In the genomic region with DNA sequence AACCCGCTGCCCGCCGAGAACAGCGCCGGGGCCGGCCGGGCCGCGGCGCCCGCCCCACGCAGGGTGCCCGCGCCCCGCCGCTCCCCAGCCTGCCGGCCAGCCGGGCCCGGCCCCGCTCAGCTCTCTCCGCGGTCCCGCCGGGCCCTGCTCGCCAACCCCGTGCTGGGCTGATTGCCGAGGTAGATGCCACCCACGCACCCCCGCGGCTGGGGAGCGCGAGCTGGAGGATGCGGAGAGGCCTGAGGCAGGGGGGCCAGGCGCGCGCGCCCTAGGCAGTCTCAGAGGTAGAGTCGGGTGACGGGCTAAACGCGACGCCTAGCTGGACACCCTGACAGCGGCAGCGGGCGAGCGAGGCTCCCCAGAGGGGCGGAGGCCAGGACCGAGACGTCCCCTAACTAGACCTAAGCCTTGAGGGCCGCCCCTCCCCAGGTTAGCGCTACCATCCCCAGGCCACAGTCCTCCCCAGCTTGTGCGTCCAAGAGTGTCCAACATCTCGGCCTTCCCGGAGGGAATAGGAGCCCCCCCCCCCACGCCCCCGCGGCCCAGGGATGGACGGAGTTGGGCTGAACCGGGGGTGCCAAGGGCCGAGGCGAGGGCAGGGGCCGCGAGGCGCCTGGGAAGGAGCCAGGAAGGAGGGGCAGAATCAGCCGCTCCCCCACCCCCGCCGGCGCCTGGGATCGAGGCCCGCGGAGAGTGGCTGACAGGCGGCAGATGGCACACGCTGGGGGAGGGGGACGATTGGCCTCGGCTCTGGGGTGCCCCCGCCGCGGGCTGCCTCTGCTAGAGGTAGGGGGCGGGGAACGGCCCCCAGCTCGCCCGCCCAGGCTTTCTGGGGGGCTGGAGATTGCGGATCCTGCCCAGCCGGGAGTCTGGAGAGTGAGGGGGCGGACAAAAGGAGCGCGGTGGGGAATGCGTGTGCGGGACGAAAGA, we compare ENCODE assay signal across 1 cellular context.
TF ChIP-seq lines count a peak whose summit lies in the region.

No MANE protein-coding gene starts in this region.

TF ChIP-seq in H1, 55 proteins besides CTCF, POLR2A, EP300 and RAD21 (continued from another document):
- TF ChIP-seq SUZ12 (IDR thresholded peaks at IDR 0.05; ENCODE audit: low read length) = no peak
- TF ChIP-seq BACH1 (IDR thresholded peaks at IDR 0.05; ENCODE audit: low read length) = no peak
- TF ChIP-seq EZH2 (IDR thresholded peaks at IDR 0.05; ENCODE audit: low read depth, low read length, severe bottlenecking) = peak; percentile 50
- no peak for TF ChIP-seq MAFK (IDR thresholded peaks at IDR 0.05; ENCODE audit: low read depth, low read length)
- TF ChIP-seq JUND (IDR thresholded peaks at IDR 0.05; ENCODE audit: low read length) = no peak
- peak; percentile 58 for TF ChIP-seq ASH2L (IDR thresholded peaks at IDR 0.05; ENCODE audit: low read length)
- TF ChIP-seq CTBP2 (IDR thresholded peaks at IDR 0.05; ENCODE audit: borderline replicate concordance, insufficient read depth, insufficient read length, low read length) = peak; percentile 26
- no peak for TF ChIP-seq CBX8 (IDR thresholded peaks at IDR 0.05; ENCODE audit: borderline replicate concordance, low read depth, low read length)
- no peak for TF ChIP-seq CHD2 (IDR thresholded peaks at IDR 0.05; ENCODE audit: low read length)
- no peak for TF ChIP-seq TEAD4 (IDR thresholded peaks at IDR 0.05; ENCODE audit: low read depth, low read length)
- TF ChIP-seq SIN3A (conservative IDR thresholded peaks at IDR 0.05 in 1 of 2, IDR thresholded peaks at IDR 0.05 in 1 of 2; ENCODE audit: low read depth in 1 of 2, low read length in 2 of 2) = 0 out of 4 replicates have a peak, but pooled peaks of 1 of the 2 experiments have one; percentile 15
- TF ChIP-seq RXRA (IDR thresholded peaks at IDR 0.05; ENCODE audit: insufficient read depth, low read depth, low read length) = no peak
- TF ChIP-seq RBBP5 (IDR thresholded peaks at IDR 0.05; ENCODE audit: borderline replicate concordance, low read depth, low read length) = peak; percentile 23; the same call in 1 of the 2 replicates
- TF ChIP-seq TCF12 (IDR thresholded peaks at IDR 0.05; ENCODE audit: low read depth, low read length) = no peak
- TF ChIP-seq POU5F1 (IDR thresholded peaks at IDR 0.05; ENCODE audit: low read depth, low read length) = no peak
- TF ChIP-seq, protein P1, sequence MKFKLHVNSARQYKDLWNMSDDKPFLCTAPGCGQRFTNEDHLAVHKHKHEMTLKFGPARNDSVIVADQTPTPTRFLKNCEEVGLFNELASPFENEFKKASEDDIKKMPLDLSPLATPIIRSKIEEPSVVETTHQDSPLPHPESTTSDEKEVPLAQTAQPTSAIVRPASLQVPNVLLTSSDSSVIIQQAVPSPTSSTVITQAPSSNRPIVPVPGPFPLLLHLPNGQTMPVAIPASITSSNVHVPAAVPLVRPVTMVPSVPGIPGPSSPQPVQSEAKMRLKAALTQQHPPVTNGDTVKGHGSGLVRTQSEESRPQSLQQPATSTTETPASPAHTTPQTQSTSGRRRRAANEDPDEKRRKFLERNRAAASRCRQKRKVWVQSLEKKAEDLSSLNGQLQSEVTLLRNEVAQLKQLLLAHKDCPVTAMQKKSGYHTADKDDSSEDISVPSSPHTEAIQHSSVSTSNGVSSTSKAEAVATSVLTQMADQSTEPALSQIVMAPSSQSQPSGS (IDR thresholded peaks at IDR 0.05; ENCODE audit: low read length) = no peak
- TF ChIP-seq, protein P2, sequence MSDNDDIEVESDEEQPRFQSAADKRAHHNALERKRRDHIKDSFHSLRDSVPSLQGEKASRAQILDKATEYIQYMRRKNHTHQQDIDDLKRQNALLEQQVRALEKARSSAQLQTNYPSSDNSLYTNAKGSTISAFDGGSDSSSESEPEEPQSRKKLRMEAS (IDR thresholded peaks at IDR 0.05) = no peak
- no peak for TF ChIP-seq JUN (IDR thresholded peaks at IDR 0.05; ENCODE audit: low read depth, low read length)
- no peak for TF ChIP-seq GTF2F1 (IDR thresholded peaks at IDR 0.05; ENCODE audit: borderline replicate concordance, low read depth, low read length)
- TF ChIP-seq SRF (IDR thresholded peaks at IDR 0.05; ENCODE audit: low read depth, low read length) = no peak
- no peak for TF ChIP-seq NRF1 (IDR thresholded peaks at IDR 0.05; ENCODE audit: low read depth, low read length)
- no peak for TF ChIP-seq ZNF274 (IDR thresholded peaks at IDR 0.05; ENCODE audit: borderline replicate concordance, extremely low read depth, low read length)
- TF ChIP-seq BRCA1 (IDR thresholded peaks at IDR 0.05; ENCODE audit: low read depth, low read length) = no peak
